In the genomic region with DNA sequence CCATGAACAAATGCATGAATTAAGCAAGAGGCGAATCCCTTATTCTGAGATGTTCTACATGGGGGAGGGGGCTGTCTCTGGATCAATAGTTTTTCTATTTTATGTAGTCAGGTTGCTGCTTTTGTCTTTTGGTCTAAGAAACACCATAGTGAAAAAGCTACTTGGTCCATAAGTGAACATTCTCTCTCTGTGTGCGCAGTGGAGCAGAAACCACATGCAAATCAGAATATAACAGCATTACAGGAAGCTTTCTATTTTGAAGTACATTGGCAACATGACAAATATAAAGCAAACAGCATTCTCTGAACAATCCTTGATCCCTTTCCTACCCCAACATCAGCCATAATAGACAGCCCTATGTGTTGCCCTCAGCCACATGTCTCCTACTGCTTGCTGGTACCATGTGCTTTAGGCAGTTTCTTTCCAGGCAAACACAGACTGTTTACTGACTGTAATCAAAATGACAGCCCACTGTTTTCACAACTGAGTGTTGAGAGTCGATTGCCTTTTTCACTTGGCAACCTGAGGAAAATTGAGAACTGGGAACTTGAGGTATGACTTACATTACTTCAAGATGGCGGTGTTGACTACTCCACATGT, we compare ENCODE assay signal across 11 cellular contexts. TPM values are rescaled to one million over a fixed set of nuclear protein-coding genes. Genes with fewer than 3 reads are reported as not detected.
DNase-seq lines count a peak whose midpoint lies in the region; ATAC-seq, FAIRE-seq and TF ChIP-seq lines count a peak whose summit lies in the region.
"Had no signal": no experiment of that assay in that cellular context is flagged by ENCODE, and none has a peak within 500 bp of the region (broad histone marks: within the 10 kb centered on the region; RNA-seq: fewer than 3 reads in every experiment).

No MANE protein-coding gene starts in this region.

- no peaks in the 10 kb centered on the region for H3K9me3 ChIP-seq in mucosa of descending colon
- H3K9me3 ChIP-seq in WERI-Rb-1 (ENCODE audit: severe bottlenecking): no peaks in the 10 kb centered on the region

- no peaks in the 10 kb centered on the region for H3K4me1 ChIP-seq in mucosa of descending colon (ENCODE audit: low read depth)

- peak overlapping the region; percentile 8 to 83 (median 80) for H3K27ac Mint-ChIP-seq in IgD-negative memory B cell
- H3K27ac Mint-ChIP-seq: T-helper 2 cell treated with Interferon-gamma antibody and Interleukin-4, amounts not matched to agents 5 μg/mL and 100 μg/mL, for 36 hours had no signal

- TF ChIP-seq CTCF in mucosa of descending colon (IDR thresholded peaks at IDR 0.05) (no peak), WERI-Rb-1 (IDR thresholded peaks at IDR 0.05; ENCODE audit: low read depth, low read length) (no peak)

- H3K9me3 Mint-ChIP-seq in IgD-negative memory B cell: peaks cover 0 to 1% (median 0%) of the 10 kb centered on the region in 3 donors
- H3K9me3 Mint-ChIP-seq: T-helper 2 cell treated with Interferon-gamma antibody and Interleukin-4, amounts not matched to agents 5 μg/mL and 100 μg/mL, for 36 hours had no signal

- H3K27ac ChIP-seq in WERI-Rb-1: no peak overlapping the region

- H3K36me3 Mint-ChIP-seq in IgD-negative memory B cell: peaks cover 3% of the 10 kb centered on the region

- FAIRE-seq in RCC 7860 (lab: Jason Lieb, UNC): no peak

- peaks cover 11% of the 10 kb centered on the region for H3K27me3 Mint-ChIP-seq in IgD-negative memory B cell

- ATAC-seq in GM19025 (IDR thresholded peaks at IDR 0.05; ENCODE audit: low read depth, unreplicated experiment): peak; percentile 94
- peak; percentile 97 for ATAC-seq in HG02759 (IDR thresholded peaks at IDR 0.05; ENCODE audit: unreplicated experiment)
- ATAC-seq in mucosa of descending colon: peak; percentile 51

- H3K36me3 ChIP-seq in mucosa of descending colon (ENCODE audit: low read depth) (no peaks in the 10 kb centered on the region), WERI-Rb-1 (no peaks in the 10 kb centered on the region)

- intact Hi-C loops in mucosa of descending colon (cut with DNase I, micrococcal nuclease): no loop called here

- H3K4me3 Mint-ChIP-seq in IgD-negative memory B cell: peak overlapping the region; percentile 1 to 70 (median 30)
- H3K4me3 Mint-ChIP-seq: T-helper 2 cell treated with Interferon-gamma antibody and Interleukin-4, amounts not matched to agents 5 μg/mL and 100 μg/mL, for 36 hours had no signal

- DNase-seq in mucosa of descending colon (no peak), NCI-H446 (lab: John Stamatoyannopoulos, UW) (no peak), HPDE6-E6E7 (ENCODE audit: extremely low spot score) (no peak), RCC 7860 (ENCODE audit: low spot score) (no peak), WERI-Rb-1 (no peak)
- DNase-seq: activated naive CD4-positive, alpha-beta T cell treated with anti-CD3 and anti-CD28 coated beads, Interleukin-2, amount 50 U/mL, for 16 hours; trophoblast cell had no signal

- H3K4me3 ChIP-seq in mucosa of descending colon (no peak overlapping the region), WERI-Rb-1 (ENCODE audit: low read depth, low read length) (no peak overlapping the region)

- peaks cover 20 to 29% (median 25%) of the 10 kb centered on the region in 3 donors for H3K4me1 Mint-ChIP-seq in IgD-negative memory B cell

- no peaks in the 10 kb centered on the region for H3K27me3 ChIP-seq in WERI-Rb-1 (ENCODE audit: insufficient read depth, low read depth, severe bottlenecking)

RNA-seq across cellular contexts. Expression of a gene that starts 10.6 kb away (rescaled TPM):
- 0.85 TPM for polyA plus RNA-seq in IgD-negative memory B cell
- 1 to 10 TPM; 1.1 to 2.6 (median 2.1) TPM for total RNA-seq in mucosa of descending colon

RNA-seq across cellular contexts. Expression of a gene that starts 45.9 kb away (rescaled TPM):
- polyA plus RNA-seq in IgD-negative memory B cell: 0.06 TPM
- 1 to 10 TPM in 1 of 3 donors, under 1 TPM in 1, not detected in 1; 0.23 to 1.3 TPM for total RNA-seq in mucosa of descending colon
